Comparison of ENCODE assay signal across 23 cellular contexts in genomic region chr14:104143521-104144452, GRCh38. TPM values are rescaled to one million over a fixed set of nuclear protein-coding genes. Genes with fewer than 3 reads are reported as not detected.
DNase-seq lines count a peak whose midpoint lies in the region; ATAC-seq, FAIRE-seq and TF ChIP-seq lines count a peak whose summit lies in the region.
"Had no signal": no experiment of that assay in that cellular context is flagged by ENCODE, and none has a peak within 500 bp of the region (broad histone marks: within the 10 kb centered on the region; RNA-seq: fewer than 3 reads in every experiment).

No MANE protein-coding gene starts in this region.

- no peaks in the 10 kb centered on the region for H3K36me3 Mint-ChIP-seq in activated naive CD8-positive, alpha-beta T cell treated with anti-CD3 and anti-CD28 coated beads, Interleukin-2, amount 10 ng/mL, durations not matched to agents 7 days and 5 days
- H3K36me3 Mint-ChIP-seq in activated naive CD8-positive, alpha-beta T cell treated with anti-CD3 and anti-CD28 coated beads for 36 hours: no peaks in the 10 kb centered on the region

- no peaks in the 10 kb centered on the region for H3K36me3 ChIP-seq in left lung
- H3K36me3 ChIP-seq: breast epithelium had no signal

- FAIRE-seq in GM12892 (lab: Jason Lieb, UNC): no peak
- FAIRE-seq: D721Med had no signal

- POLR2A ChIA-PET in activated naive CD8-positive, alpha-beta T cell treated with anti-CD3 and anti-CD28 coated beads, Interleukin-2, amount 10 ng/mL, durations not matched to agents 7 days and 5 days (lab: Charles Lee): no interaction called here

- TF ChIP-seq CTCF in left lung (IDR thresholded peaks at IDR 0.05): no peak

- no peak overlapping the region for H3K4me3 Mint-ChIP-seq in activated naive CD8-positive, alpha-beta T cell treated with anti-CD3 and anti-CD28 coated beads, Interleukin-2, amount 10 ng/mL, durations not matched to agents 7 days and 5 days
- no peak overlapping the region for H3K4me3 Mint-ChIP-seq in activated naive CD8-positive, alpha-beta T cell treated with anti-CD3 and anti-CD28 coated beads for 36 hours
- H3K4me3 Mint-ChIP-seq: activated CD4-positive, alpha-beta T cell treated with anti-CD3 and anti-CD28 coated beads, Interleukin-2, amount 10 ng/mL, durations not matched to agents 24 days and 14 days had no signal

- H3K4me3 ChIP-seq in left lung: no peak overlapping the region
- H3K4me3 ChIP-seq: breast epithelium, coronary artery, GM23248 had no signal

- H3K27me3 ChIP-seq in left lung: peaks cover 7 to 19% of the 10 kb centered on the region in 2 donors

- H3K4me1 Mint-ChIP-seq in activated naive CD8-positive, alpha-beta T cell treated with anti-CD3 and anti-CD28 coated beads, Interleukin-2, amount 10 ng/mL, durations not matched to agents 7 days and 5 days: no peaks in the 10 kb centered on the region
- no peaks in the 10 kb centered on the region for H3K4me1 Mint-ChIP-seq in activated naive CD8-positive, alpha-beta T cell treated with anti-CD3 and anti-CD28 coated beads for 36 hours
- H3K4me1 Mint-ChIP-seq: activated CD4-positive, alpha-beta T cell treated with anti-CD3 and anti-CD28 coated beads, Interleukin-2, amount 10 ng/mL, durations not matched to agents 24 days and 14 days had no signal

- H3K27ac ChIP-seq in left lung: no peak overlapping the region
- H3K27ac ChIP-seq: breast epithelium, coronary artery, GM23248 had no signal

- ATAC-seq in activated naive CD8-positive, alpha-beta T cell treated with anti-CD3 and anti-CD28 coated beads, Interleukin-2, amount 10 ng/mL, durations not matched to agents 7 days and 5 days (ENCODE audit: low read depth): no peak
- no peak for ATAC-seq in left lung
- ATAC-seq in sciatic nerve: no peak
- ATAC-seq in GM21390 (IDR thresholded peaks at IDR 0.05; ENCODE audit: unreplicated experiment): no peak

- peaks cover 8% of the 10 kb centered on the region for H3K27me3 Mint-ChIP-seq in activated naive CD8-positive, alpha-beta T cell treated with anti-CD3 and anti-CD28 coated beads, Interleukin-2, amount 10 ng/mL, durations not matched to agents 7 days and 5 days
- peaks cover 9% of the 10 kb centered on the region for H3K27me3 Mint-ChIP-seq in activated naive CD8-positive, alpha-beta T cell treated with anti-CD3 and anti-CD28 coated beads for 36 hours

- no peak for TF ChIP-seq POLR2A in GM12892 (IDR thresholded peaks at IDR 0.05; ENCODE audit: low read depth, low read length)

- H3K9me3 ChIP-seq in left lung: no peaks in the 10 kb centered on the region
- H3K9me3 ChIP-seq: breast epithelium had no signal

- H3K4me1 ChIP-seq in left lung: peaks cover 0 to 15% of the 10 kb centered on the region in 2 donors

- H3K27ac Mint-ChIP-seq in activated naive CD8-positive, alpha-beta T cell treated with anti-CD3 and anti-CD28 coated beads, Interleukin-2, amount 10 ng/mL, durations not matched to agents 7 days and 5 days: no peak overlapping the region
- no peak overlapping the region for H3K27ac Mint-ChIP-seq in activated naive CD8-positive, alpha-beta T cell treated with anti-CD3 and anti-CD28 coated beads for 36 hours
- H3K27ac Mint-ChIP-seq: activated CD4-positive, alpha-beta T cell treated with anti-CD3 and anti-CD28 coated beads, Interleukin-2, amount 10 ng/mL, durations not matched to agents 24 days and 14 days had no signal

- intact Hi-C loops in left lung (cut with DNase I): no loop called here
- intact Hi-C loops in sciatic nerve (cut with DNase I): no loop called here

- no peaks in the 10 kb centered on the region for H3K9me3 Mint-ChIP-seq in activated naive CD8-positive, alpha-beta T cell treated with anti-CD3 and anti-CD28 coated beads, Interleukin-2, amount 10 ng/mL, durations not matched to agents 7 days and 5 days
- no peaks in the 10 kb centered on the region for H3K9me3 Mint-ChIP-seq in activated naive CD8-positive, alpha-beta T cell treated with anti-CD3 and anti-CD28 coated beads for 36 hours
- H3K9me3 Mint-ChIP-seq: activated CD4-positive, alpha-beta T cell treated with anti-CD3 and anti-CD28 coated beads, Interleukin-2, amount 10 ng/mL, durations not matched to agents 24 days and 14 days had no signal

- peak; percentile 20 for DNase-seq in activated naive CD8-positive, alpha-beta T cell treated with anti-CD3 and anti-CD28 coated beads, Interleukin-2, amount 10 ng/mL, durations not matched to agents 7 days and 5 days
- no peak for DNase-seq in activated naive CD8-positive, alpha-beta T cell treated with anti-CD3 and anti-CD28 coated beads for 36 hours
- DNase-seq in ecto neural progenitor cell (ENCODE audit: low spot score) (peak; percentile 39), left lung (peak; percentile 25 to 68), sciatic nerve (ENCODE audit: low spot score) (peak; percentile 43), GM12892 (ENCODE audit: insufficient read length) (no peak), HUDEP-2 (lab: John Stamatoyannopoulos, UW; ENCODE audit: unreplicated experiment in 76 of 76) (no peak)
- DNase-seq: activated CD4-positive, alpha-beta T cell treated with anti-CD3 and anti-CD28 coated beads, Interleukin-2, amount 10 ng/mL, durations not matched to agents 24 days and 14 days; amniotic stem cell; EL; GM23248; Karpas-422; NCI-H187; NCI-H2227 treated with DMSO at 0.1 percent for 48 hours; NCI-H748 treated with DMSO at 0.1 percent for 48 hours; nucleus accumbens; stimulated activated CD8-positive, alpha-beta memory T cell treated with anti-CD3 and anti-CD28 coated beads, Interleukin-4, amount 100 ng/mL, for 48 hours; SW 1271 had no signal

RNA-seq across cellular contexts. Expression of gene KIF26A, which starts 5.4 kb away (rescaled TPM):
- under 1 TPM; 0.17 to 0.26 TPM for total RNA-seq in activated naive CD8-positive, alpha-beta T cell treated with anti-CD3 and anti-CD28 coated beads, Interleukin-2, amount 10 ng/mL, durations not matched to agents 7 days and 5 days
- under 1 TPM; 0.89 to 0.94 TPM for total RNA-seq in activated naive CD8-positive, alpha-beta T cell treated with anti-CD3 and anti-CD28 coated beads for 36 hours
- 1 to 10 TPM; 4.5 to 5.4 TPM for total RNA-seq in left lung
- 10.4 TPM for total RNA-seq in sciatic nerve
- not detected for polyA plus RNA-seq in GM12892 (2012; ENCODE audit: missing spikeins)
- total RNA-seq: GM23248 had no signal
- polyA plus RNA-seq: AG04450, GM23248 had no signal

RNA-seq across cellular contexts. Expression of gene ASPG, which starts 58.3 kb away (rescaled TPM):
- total RNA-seq in activated naive CD8-positive, alpha-beta T cell treated with anti-CD3 and anti-CD28 coated beads, Interleukin-2, amount 10 ng/mL, durations not matched to agents 7 days and 5 days: not detected
- not detected for total RNA-seq in activated naive CD8-positive, alpha-beta T cell treated with anti-CD3 and anti-CD28 coated beads for 36 hours
- 1 to 10 TPM; 1.4 TPM for total RNA-seq in left lung
- 4.6 TPM for total RNA-seq in sciatic nerve
- not detected for polyA plus RNA-seq in GM12892 (2012; ENCODE audit: missing spikeins)
- total RNA-seq: activated CD4-positive, alpha-beta T cell treated with anti-CD3 and anti-CD28 coated beads, Interleukin-2, amount 10 ng/mL, durations not matched to agents 24 days and 14 days; GM23248 had no signal
- polyA plus RNA-seq: AG04450, GM23248 had no signal

Comparison
In these comparisons a context has a peak if more than half of its experiments do, and no peak if none do; other contexts are left out.
1. DNase-seq: peak in activated naive CD8-positive, alpha-beta T cell treated with anti-CD3 and anti-CD28 coated beads, Interleukin-2, amount 10 ng/mL, durations not matched to agents 7 days and 5 days (single experiment), ecto neural progenitor cell (single experiment), left lung (2 of 2) and sciatic nerve (single experiment); none in activated naive CD8-positive, alpha-beta T cell treated with anti-CD3 and anti-CD28 coated beads for 36 hours (single experiment), GM12892 (single experiment) and HUDEP-2 (0 of 76).